ENCODE assay signal across 9 cellular contexts in the genomic region with DNA sequence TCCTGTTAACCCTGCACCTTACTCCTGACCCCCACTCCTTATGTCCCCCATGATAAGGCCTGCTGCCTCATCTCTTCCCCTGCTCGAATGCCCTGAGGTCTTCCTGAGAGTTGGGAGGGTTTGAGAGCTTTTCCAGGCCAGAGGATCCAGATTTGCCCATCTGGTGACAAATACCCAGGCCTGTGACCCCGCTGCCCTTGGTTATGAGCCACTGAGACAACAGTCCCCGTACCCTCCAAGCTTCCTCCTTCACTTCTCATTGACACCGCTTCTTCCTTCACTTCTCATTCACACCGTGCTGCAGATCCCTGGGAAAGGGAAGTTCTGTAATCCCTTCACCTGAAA. TPM values are rescaled to one million over a fixed set of nuclear protein-coding genes. Genes with fewer than 3 reads are reported as not detected.
DNase-seq lines count a peak whose midpoint lies in the region; ATAC-seq and TF ChIP-seq lines count a peak whose summit lies in the region.
"Had no signal": no experiment of that assay in that cellular context is flagged by ENCODE, and none has a peak within 500 bp of the region (broad histone marks: within the 10 kb centered on the region; RNA-seq: fewer than 3 reads in every experiment).

No MANE protein-coding gene starts in this region.

- H4K20me1 ChIP-seq in osteoblast (ENCODE audit: insufficient read depth, low read length): no peaks in the 10 kb centered on the region

- intact Hi-C loops in CD8-positive, alpha-beta T cell (cut with DNase I, micrococcal nuclease): loop anchor here (1.0 to 10.0 kb wide), 18 partner anchors 39 to 1896 kb away; a partner anchor contains a TSS

- H3K36me3 Mint-ChIP-seq in CD8-positive, alpha-beta T cell: peaks cover 5% of the 10 kb centered on the region

- H2AFZ ChIP-seq in osteoblast (ENCODE audit: low read length): peak overlapping the region; percentile 98

- POLR2A ChIA-PET in CD8-positive, alpha-beta T cell (lab: Charles Lee): interaction anchor here (0.6 to 2.1 kb wide), 6 partner anchors 12 to 404 kb away, joined by 3 to 15 read pairs (median 3); no protein-coding TSS in a partner anchor

- no peaks in the 10 kb centered on the region for H3K27me3 Mint-ChIP-seq in CD8-positive, alpha-beta T cell (ENCODE audit: low read depth)

- no peak for DNase-seq in CD8-positive, alpha-beta T cell
- DNase-seq in OCI-M1 (lab: John Stamatoyannopoulos, UW) (peak; percentile 49), epithelial cell of proximal tubule (ENCODE audit: low read depth) (no peak), osteoblast (ENCODE audit: insufficient read length, low spot score, missing footprints) (no peak), iPS-NIHi11 (ENCODE audit: low spot score) (no peak), HuH-7.5 (ENCODE audit: low spot score) (no peak)
- DNase-seq in activated CD8-positive, alpha-beta memory T cell treated with anti-CD3 and anti-CD28 coated beads, Interleukin-2, amount 50 U/mL, for 48 hours: no peak

- no peaks in the 10 kb centered on the region for H3K27me3 ChIP-seq in CD8-positive, alpha-beta T cell (ENCODE audit: insufficient read depth, low read length)
- no peaks in the 10 kb centered on the region for H3K27me3 ChIP-seq in osteoblast (ENCODE audit: insufficient read depth, low read length)

- H3K27ac ChIP-seq in CD8-positive, alpha-beta T cell (ENCODE audit: low read depth, low read length): no peak overlapping the region
- peak overlapping the region; percentile 47 for H3K27ac ChIP-seq in osteoblast (ENCODE audit: low read depth, low read length)

- no peaks in the 10 kb centered on the region for H3K9me3 ChIP-seq in CD8-positive, alpha-beta T cell (ENCODE audit: low read length)
- no peaks in the 10 kb centered on the region for H3K9me3 ChIP-seq in osteoblast (ENCODE audit: low read depth, low read length)

- peaks cover 45% of the 10 kb centered on the region for H3K79me2 ChIP-seq in osteoblast (ENCODE audit: insufficient read depth, low read length)

- no peak for TF ChIP-seq CTCF in CD8-positive, alpha-beta T cell (IDR thresholded peaks at IDR 0.05)
- TF ChIP-seq CTCF in epithelial cell of proximal tubule (conservative IDR thresholded peaks at IDR 0.05; ENCODE audit: low read depth, low read length) (no peak), osteoblast (IDR thresholded peaks at IDR 0.05; ENCODE audit: extremely low read depth, low read depth, low read length) (no peak)

- H3K4me2 ChIP-seq in osteoblast (ENCODE audit: insufficient read depth, low read length): peak overlapping the region; percentile 88

- H3K4me1 Mint-ChIP-seq in CD8-positive, alpha-beta T cell (ENCODE audit: low read depth): peaks cover 45% of the 10 kb centered on the region

- H3K9me3 Mint-ChIP-seq in CD8-positive, alpha-beta T cell: no peaks in the 10 kb centered on the region

- H3K4me3 Mint-ChIP-seq in CD8-positive, alpha-beta T cell: peak overlapping the region; percentile 92

- peak overlapping the region; percentile 82 for H3K4me3 ChIP-seq in CD8-positive, alpha-beta T cell (ENCODE audit: low read depth, low read length)
- H3K4me3 ChIP-seq in epithelial cell of proximal tubule (ENCODE audit: low read depth, low read length): peak overlapping the region; percentile 77
- H3K4me3 ChIP-seq in osteoblast (ENCODE audit: insufficient read depth, low read length): peak overlapping the region; percentile 90

- CTCF ChIA-PET in CD8-positive, alpha-beta T cell (lab: Charles Lee): interaction anchor here (1.3 kb wide), 1 partner anchor 127 kb away, joined by 3 read pairs; no protein-coding TSS in a partner anchor

- H3K4me1 ChIP-seq in CD8-positive, alpha-beta T cell (ENCODE audit: insufficient read depth, low read length): peaks cover 25% of the 10 kb centered on the region
- H3K4me1 ChIP-seq in osteoblast (ENCODE audit: insufficient read depth, low read length): peaks cover 15% of the 10 kb centered on the region

- no peaks in the 10 kb centered on the region for H3K36me3 ChIP-seq in CD8-positive, alpha-beta T cell (ENCODE audit: insufficient read depth, low read length)
- no peaks in the 10 kb centered on the region for H3K36me3 ChIP-seq in osteoblast (ENCODE audit: insufficient read depth, low read length)

- peak overlapping the region; percentile 78 for H3K27ac Mint-ChIP-seq in CD8-positive, alpha-beta T cell

- no peak for ATAC-seq in CD8-positive, alpha-beta T cell
- no peak for ATAC-seq in HG02623 (IDR thresholded peaks at IDR 0.05; ENCODE audit: unreplicated experiment)

RNA-seq across cellular contexts. Expression of a gene that starts 0.6 kb away (rescaled TPM):
- 1 to 10 TPM; 3.4 to 5.0 TPM for total RNA-seq in CD8-positive, alpha-beta T cell
- total RNA-seq in epithelial cell of proximal tubule (16.1 and 18.0 TPM in 2 replicates), osteoblast (35.5 and 42.1 TPM in 2 replicates)

RNA-seq across cellular contexts. Expression of a gene that starts 29.7 kb away (rescaled TPM):
- 10 to 100 TPM; 96.3 to 98.5 TPM for total RNA-seq in CD8-positive, alpha-beta T cell
- total RNA-seq in epithelial cell of proximal tubule (3.0 and 3.4 TPM in 2 replicates), osteoblast (10.5 and 10.9 TPM in 2 replicates)

RNA-seq across cellular contexts. Expression of a gene that starts 50.0 kb away (rescaled TPM):
- not detected for total RNA-seq in CD8-positive, alpha-beta T cell
- total RNA-seq in epithelial cell of proximal tubule (not detected in 2 replicates), osteoblast (not detected in 2 replicates)
- total RNA-seq: subcutaneous adipose tissue had no signal
